21 cellular contexts compared by ENCODE assay signal in genomic region chr17:61211233-61211632, GRCh38.
DNase-seq lines count a peak whose midpoint lies in the region; ATAC-seq, FAIRE-seq and TF ChIP-seq lines count a peak whose summit lies in the region.
"Had no signal": no experiment of that assay in that cellular context is flagged by ENCODE, and none has a peak within 500 bp of the region (broad histone marks: within the 10 kb centered on the region; RNA-seq: fewer than 3 reads in every experiment).

No MANE protein-coding gene starts in this region.

- H3K4me1 ChIP-seq in GM23338 (ENCODE audit: insufficient read depth), result peaks cover 17% of the 10 kb centered on the region
- H3K4me1 ChIP-seq in H1 (replicated peaks in 1 of 4; ENCODE audit: control insufficient read depth in 3 of 4, insufficient read depth in 4 of 4, low read length in 3 of 4), result peaks cover 0 to 5% (median 3%) of the 10 kb centered on the region in 4 experiments; a peak in 3 of 7 replicates
- peaks cover 0 to 5% (median 0%) of the 10 kb centered on the region in 4 donors for H3K4me1 ChIP-seq in right lobe of liver

- TF ChIP-seq EP300 in H1 (IDR thresholded peaks at IDR 0.05; ENCODE audit: borderline replicate concordance in 1 of 2, low read depth in 2 of 2, low read length in 2 of 2), result no peak

- no peaks in the 10 kb centered on the region for H3K36me3 Mint-ChIP-seq in GM23338 (ENCODE audit: low read depth)

- no peak overlapping the region for H4K91ac ChIP-seq in H1 (replicated peaks; ENCODE audit: insufficient read length, low read length)

- H3K36me3 ChIP-seq in GM23338 (ENCODE audit: insufficient read depth) (no peaks in the 10 kb centered on the region), H1 (ENCODE audit: control insufficient read depth in 2 of 4, insufficient read depth in 4 of 4, low read length in 3 of 4) (no peaks in the 10 kb centered on the region), right lobe of liver (no peaks in the 10 kb centered on the region)
- H3K36me3 ChIP-seq: BLaER1, HAP-1 had no signal

- H2AFZ ChIP-seq in GM23338, result peak overlapping the region; percentile 6; the same call in 1 of the 2 replicates
- H2AFZ ChIP-seq in H1 (ENCODE audit: low read length), result no peak overlapping the region
- H2AFZ ChIP-seq: GM23248 had no signal

- no peak overlapping the region; the same call in 1 of the 2 replicates for H3K4me2 ChIP-seq in GM23338
- no peak overlapping the region for H3K4me2 ChIP-seq in H1 (ENCODE audit: insufficient read depth in 1 of 2, low read depth in 2 of 2, low read length in 2 of 2)
- H3K4me2 ChIP-seq: BLaER1 had no signal

- no peak overlapping the region for H3K27ac Mint-ChIP-seq in GM23338
- H3K27ac Mint-ChIP-seq: CD4-positive, CD25-positive, alpha-beta regulatory T cell had no signal

- H3K9ac ChIP-seq in H1 (replicated peaks in 1 of 4; ENCODE audit: extremely low read depth in 1 of 4, low read depth in 3 of 4, low read length in 3 of 4), result no peak overlapping the region
- H3K9ac ChIP-seq: BLaER1, GM23248 had no signal

- H4K5ac ChIP-seq in H1 (ENCODE audit: insufficient read length, low read depth, low read length), result no peak overlapping the region

- WGBS in H1 (ENCODE audit: extremely low coverage in 1 of 2, insufficient coverage in 1 of 2, insufficient read length in 1 of 2, insufficient replicate concordance in 2 of 2, low coverage in 1 of 2, low lambda C conversion rate in 2 of 2, missing lambda C conversion rate in 1 of 2), 2 experiments, result 90% methylated on average over 1 of the region's 1 CpG; no CpG with 5 or more reads in 1 of the 2 experiments
- 91% methylated on average over 1 of the region's 1 CpG for WGBS in right lobe of liver (ENCODE audit: insufficient coverage, low coverage, low lambda C conversion rate, missing lambda C conversion rate)

- H2BK12ac ChIP-seq in H1 (ENCODE audit: low read depth, low read length), result no peak overlapping the region

- TF ChIP-seq RAD21 in H1 (IDR thresholded peaks at IDR 0.05 in 1 of 2, conservative IDR thresholded peaks at IDR 0.05 in 1 of 2; ENCODE audit: low read depth in 2 of 2, low read length in 2 of 2), result no peak

- H3K9me2 ChIP-seq in GM23338 (ENCODE audit: insufficient read depth), result no peaks in the 10 kb centered on the region

- no peak overlapping the region for H3K23ac ChIP-seq in H1 (ENCODE audit: insufficient read length)

- no peaks in the 10 kb centered on the region for H3K23me2 ChIP-seq in H1 (ENCODE audit: low read depth, low read length)

- H3K27ac ChIP-seq in GM23338 (ENCODE audit: low read depth) (0 out of 2 replicates have a peak overlapping the region, but pooled peaks have one; percentile 52), H1 (ENCODE audit: low read depth, low read length) (no peak overlapping the region), right lobe of liver (no peak overlapping the region)
- H3K27ac ChIP-seq: BLaER1, GM23248, RWPE1 had no signal

- H2AK5ac ChIP-seq in H1 (ENCODE audit: low read depth, low read length), result no peak overlapping the region

- H4K20me1 ChIP-seq in GM23338 (replicated peaks; ENCODE audit: insufficient read depth) (no peaks in the 10 kb centered on the region), H1 (replicated peaks in 1 of 2; ENCODE audit: control insufficient read depth in 1 of 2, insufficient read depth in 2 of 2, low read length in 2 of 2) (no peaks in the 10 kb centered on the region)
- H4K20me1 ChIP-seq: BLaER1 had no signal

- peak; percentile 7 for FAIRE-seq in H1 (lab: Jason Lieb, UNC)

- H3K79me2 ChIP-seq in GM23338 (replicated peaks; ENCODE audit: insufficient read depth) (no peaks in the 10 kb centered on the region), H1 (ENCODE audit: control insufficient read depth in 1 of 2, insufficient read depth in 2 of 2, low read length in 2 of 2) (no peaks in the 10 kb centered on the region)

- H4K8ac ChIP-seq in H1 (ENCODE audit: extremely low read depth, insufficient read depth, low read length), result no peak overlapping the region

- H3K9me3 Mint-ChIP-seq in GM23338, result no peaks in the 10 kb centered on the region
- H3K9me3 Mint-ChIP-seq: CD4-positive, CD25-positive, alpha-beta regulatory T cell had no signal

- no peak overlapping the region for H3K4me3 Mint-ChIP-seq in GM23338

- H3K27me3 ChIP-seq in GM23338 (ENCODE audit: insufficient read depth), result no peaks in the 10 kb centered on the region
- no peaks in the 10 kb centered on the region for H3K27me3 ChIP-seq in H1 (replicated peaks in 1 of 4; ENCODE audit: control insufficient read depth in 3 of 4, extremely low read depth in 1 of 4, insufficient read depth in 3 of 4, low read length in 3 of 4)
- H3K27me3 ChIP-seq in right lobe of liver, result no peaks in the 10 kb centered on the region
- H3K27me3 ChIP-seq: BLaER1 had no signal

- CTCF ChIA-PET in H1 (lab: Charles Lee; ENCODE audit: partially characterized antibody), result no interaction called here

- TF ChIP-seq CTCF in GM23338 (conservative IDR thresholded peaks at IDR 0.05; ENCODE audit: low read depth in 2 of 2) (no peak), H1 (IDR thresholded peaks at IDR 0.05; ENCODE audit: control extremely low read depth in 1 of 3, insufficient read depth in 1 of 3, low read depth in 1 of 3, low read length in 3 of 3) (no peak), right lobe of liver (IDR thresholded peaks at IDR 0.05) (no peak)

- H2BK5ac ChIP-seq in H1 (ENCODE audit: low read depth, low read length), result no peak overlapping the region

- POLR2A ChIA-PET in H1 (lab: Charles Lee; ENCODE audit: partially characterized antibody), result no interaction called here

- H3K4me3 ChIP-seq in GM23338 (no peak overlapping the region), H1 (ENCODE audit: extremely low read depth in 1 of 4, insufficient read depth in 2 of 4, low read depth in 3 of 4, low read length in 4 of 4) (no peak overlapping the region), right lobe of liver (no peak overlapping the region)
- H3K4me3 ChIP-seq: BLaER1, GM23248, HAP-1 had no signal

- no peak overlapping the region for H3K56ac ChIP-seq in H1 (replicated peaks; ENCODE audit: insufficient read length, low read depth, low read length)

- no peak overlapping the region for H2BK120ac ChIP-seq in H1 (replicated peaks; ENCODE audit: low read depth, low read length)

- H3K14ac ChIP-seq in H1 (ENCODE audit: insufficient read length), result no peak overlapping the region

- H3K9me3 ChIP-seq in H1 (ENCODE audit: insufficient read depth in 2 of 2, low read depth in 1 of 2, low read length in 1 of 2) (no peaks in the 10 kb centered on the region), right lobe of liver (no peaks in the 10 kb centered on the region)
- H3K9me3 ChIP-seq: BLaER1, HAP-1 had no signal

- intact Hi-C loops in right lobe of liver (cut with DNase I), result no loop called here

- no peaks in the 10 kb centered on the region for H3K79me1 ChIP-seq in H1 (ENCODE audit: low read depth, low read length)

- DNase-seq in GM23338 (ENCODE audit: low spot score) (no peak), NCI-H2227 treated with DMSO at 0.1 percent for 48 hours (lab: John Stamatoyannopoulos, UW) (peak; percentile 68), H1 (ENCODE audit: low read depth in 1 of 2, low spot score in 2 of 2) (no peak), retina (peak; percentile 44), NCI-H1694 (lab: John Stamatoyannopoulos, UW) (no peak), right lobe of liver (no peak), NCI-H1092 (lab: John Stamatoyannopoulos, UW) (no peak)
- DNase-seq: CD4-positive, CD25-positive, alpha-beta regulatory T cell; DMS53; GM23248; Karpas-422; NCI-H1092 treated with DMSO at 0.1 percent for 48 hours; NCI-H1436; NCI-H1930; NCI-H2107; NCI-H526 treated with DMSO at 0.1 percent for 48 hours; SHP77 had no signal

- no peaks in the 10 kb centered on the region for H3F3A ChIP-seq in GM23338 (replicated peaks; ENCODE audit: low read depth)

- no peaks in the 10 kb centered on the region for H3K27me3 Mint-ChIP-seq in GM23338 (ENCODE audit: insufficient read depth, low read depth, poor library complexity)
- H3K27me3 Mint-ChIP-seq: CD4-positive, CD25-positive, alpha-beta regulatory T cell had no signal

- no peak overlapping the region for H2BK20ac ChIP-seq in H1 (ENCODE audit: low read length)

- TF ChIP-seq POLR2A in H1 (IDR thresholded peaks at IDR 0.05; ENCODE audit: control extremely low read depth in 1 of 2, low read depth in 2 of 2, low read length in 2 of 2) (no peak), right lobe of liver (IDR thresholded peaks at IDR 0.05) (no peak)

- H3K4ac ChIP-seq in H1 (replicated peaks; ENCODE audit: insufficient read length, low read depth, low read length), result no peak overlapping the region

- no peak overlapping the region for H3K18ac ChIP-seq in H1 (ENCODE audit: extremely low read depth, low read length)

- H2BK15ac ChIP-seq in H1 (ENCODE audit: low read length), result no peak overlapping the region

- ATAC-seq in GM23338 (peak; percentile 27; the same call in 1 of the 3 replicates), GM21717 (IDR thresholded peaks at IDR 0.05; ENCODE audit: unreplicated experiment) (no peak), right lobe of liver (no peak)

- peaks cover 21% of the 10 kb centered on the region for H3K4me1 Mint-ChIP-seq in GM23338

TF ChIP-seq in GM23338, 12 proteins besides CTCF, POLR2A, EP300 and RAD21:
- no peak for TF ChIP-seq EZH2 (IDR thresholded peaks at IDR 0.05; ENCODE audit: low read depth, unreplicated experiment)
- no peak for TF ChIP-seq POLR2AphosphoS5 (IDR thresholded peaks at IDR 0.05; ENCODE audit: low read depth)
- TF ChIP-seq STAT1 (IDR thresholded peaks at IDR 0.05; ENCODE audit: unreplicated experiment), result no peak

TF ChIP-seq in H1, 55 proteins besides CTCF, POLR2A, EP300 and RAD21:
- no peak for TF ChIP-seq JUN (IDR thresholded peaks at IDR 0.05; ENCODE audit: low read depth, low read length)

Comparison
In these comparisons a context has a peak if more than half of its experiments do, and no peak if none do; other contexts are left out.
1. DNase-seq: peak in NCI-H2227 treated with DMSO at 0.1 percent for 48 hours (single experiment) and retina (single experiment); none in GM23338 (single experiment), H1 (0 of 2), NCI-H1694 (single experiment), right lobe of liver (0 of 3) and NCI-H1092 (single experiment).